ENCODE assay signal across 35 cellular contexts in genomic region chr5:155678371-155678770, GRCh38.
"Had no signal": no experiment of that assay in that cellular context is flagged by ENCODE, and none has a peak within 500 bp of the region (broad histone marks: within the 10 kb centered on the region; RNA-seq: fewer than 3 reads in every experiment).

No MANE protein-coding gene starts in this region.

- H3K4me3 ChIP-seq: MG63 had no signal

- H3K9me3 ChIP-seq: MG63 had no signal

- H3K36me3 ChIP-seq: MG63 had no signal

- H3K4me2 ChIP-seq: KMS-11 had no signal

- H3K9ac ChIP-seq: KMS-11 had no signal

- H3K27me3 ChIP-seq: MG63 had no signal

- H3K27ac ChIP-seq: KMS-11 had no signal

- DNase-seq: Karpas-422, Kasumi-1, KBM-7, KG1, MG63, MV-4-11, NCI-H1048, NCI-H1092, NCI-H1092 treated with DMSO at 0.1 percent for 48 hours, NCI-H1105, NCI-H1105 treated with DMSO at 0.1 percent for 48 hours, NCI-H1417, NCI-H1417 treated with DMSO at 0.1 percent for 48 hours, NCI-H1436, NCI-H1436 treated with DMSO at 0.1 percent for 48 hours, NCI-H146, NCI-H1694, NCI-H1694 treated with DMSO at 0.1 percent for 48 hours, NCI-H187, NCI-H187 treated with DMSO at 0.1 percent for 48 hours, NCI-H1930, NCI-H2029, NCI-H2029 treated with DMSO at 0.1 percent for 48 hours, NCI-H2081, NCI-H2081 treated with DMSO at 0.1 percent for 48 hours, NCI-H2107, NCI-H2171, NCI-H2171 treated with DMSO at 0.1 percent for 48 hours, NCI-H2227 treated with DMSO at 0.1 percent for 48 hours, NCI-H226, NCI-H345, NCI-H446, NCI-H446 treated with DMSO at 0.1 percent for 48 hours, NCI-H510A had no signal
